15 cellular contexts compared by ENCODE assay signal in genomic region chr3:64190517-64191515, GRCh38. TPM values are rescaled to one million over a fixed set of nuclear protein-coding genes. Genes with fewer than 3 reads are reported as not detected.
DNase-seq lines count a peak whose midpoint lies in the region; ATAC-seq and TF ChIP-seq lines count a peak whose summit lies in the region.
"Had no signal": no experiment of that assay in that cellular context is flagged by ENCODE, and none has a peak within 500 bp of the region (broad histone marks: within the 10 kb centered on the region; RNA-seq: fewer than 3 reads in every experiment).

No MANE protein-coding gene starts in this region.

- peak overlapping the region; percentile 59; the same call in 1 of the 3 replicates for H2BK15ac ChIP-seq in IMR-90 (ENCODE audit: low read depth, low read length)

- TF ChIP-seq CTCF in IMR-90 (conservative IDR thresholded peaks at IDR 0.05; ENCODE audit: low read depth, low read length), result no peak

- H3K36me3 ChIP-seq in ACC112 (ENCODE audit: insufficient read depth, low read length) (peaks cover 23% of the 10 kb centered on the region), IMR-90 (ENCODE audit: control insufficient read depth, insufficient read depth, low read length) (peaks cover 4% of the 10 kb centered on the region), Karpas-422 (ENCODE audit: insufficient read depth, low read length) (no peaks in the 10 kb centered on the region)
- H3K36me3 ChIP-seq: tibial artery had no signal

- peaks cover 23 to 76% of the 10 kb centered on the region in 2 experiments for H3K79me1 ChIP-seq in IMR-90 (ENCODE audit: low read depth in 1 of 2, low read length in 2 of 2)

- peak overlapping the region; percentile 72 for H2BK120ac ChIP-seq in IMR-90 (ENCODE audit: low read depth, low read length)

- H3K79me2 ChIP-seq in ACC112 (ENCODE audit: control insufficient read depth, insufficient read depth, low read length, unreplicated experiment), result peaks cover 41% of the 10 kb centered on the region
- no peaks in the 10 kb centered on the region for H3K79me2 ChIP-seq in Karpas-422 (ENCODE audit: low read length)

- H3K9me2 ChIP-seq in Karpas-422 (replicated peaks; ENCODE audit: insufficient read depth, low read length), result no peaks in the 10 kb centered on the region

- no TSS peak for BruUV-seq in IMR-90 (replicated peaks; lab: Mats Ljungman, UMichigan)

- peak overlapping the region; percentile 20 to 74; a peak in 3 of 4 replicates for H4K8ac ChIP-seq in IMR-90 (ENCODE audit: low read depth in 2 of 2, low read length in 2 of 2)

- H3K9me3 ChIP-seq in IMR-90 (ENCODE audit: control insufficient read depth, insufficient read depth, low read length) (no peaks in the 10 kb centered on the region), Karpas-422 (ENCODE audit: low read length) (no peaks in the 10 kb centered on the region)
- H3K9me3 ChIP-seq: tibial artery had no signal

- CTCF ChIA-PET in IMR-90 (lab: Yijun Ruan, JAX), result interaction anchor here (0.9 kb wide), 1 partner anchor 16 kb away, joined by 3 read pairs; no protein-coding TSS in a partner anchor

- H3K4me3 ChIP-seq in ACC112 (ENCODE audit: low read depth, low read length), result peak overlapping the region; percentile 37; the same call in 1 of the 2 replicates
- H3K4me3 ChIP-seq in IMR-90 (ENCODE audit: insufficient read depth, low read depth, low read length), result no peak overlapping the region
- no peak overlapping the region for H3K4me3 ChIP-seq in Karpas-422 (ENCODE audit: low read length)
- H3K4me3 ChIP-seq: BLaER1 treated with 17β-estradiol and CSF1 and Interleukin-3, amounts not matched to agents 10 nM and 100 nM; GM12878; tibial artery had no signal

- H3K9me1 ChIP-seq in IMR-90 (ENCODE audit: insufficient read depth, low read length), result peaks cover 39% of the 10 kb centered on the region

- H3K4me2 ChIP-seq in IMR-90 (ENCODE audit: low read depth, low read length) (no peak overlapping the region), Karpas-422 (ENCODE audit: low read depth, low read length, poor library complexity, severe bottlenecking) (no peak overlapping the region)

- dilution Hi-C loops in IMR-90 (cut with HindIII; ENCODE audit: low sequenced_read_pairs, unreplicated experiment), result no loop called here

- H2BK5ac ChIP-seq in IMR-90 (ENCODE audit: low read depth, low read length, poor library complexity, severe bottlenecking), result peak overlapping the region; percentile 79

- no peak overlapping the region for H2AK9ac ChIP-seq in IMR-90 (replicated peaks; ENCODE audit: low read depth, low read length, poor library complexity)

- H4K91ac ChIP-seq in IMR-90 (ENCODE audit: insufficient read depth, low read depth, low read length), result peak overlapping the region; percentile 91

- H3K27me3 ChIP-seq in ACC112 (ENCODE audit: insufficient read depth, low read length), result no peaks in the 10 kb centered on the region
- H3K27me3 ChIP-seq in IMR-90 (ENCODE audit: control insufficient read depth, insufficient read depth, low read length), result no peaks in the 10 kb centered on the region
- H3K27me3 ChIP-seq in Karpas-422 (ENCODE audit: low read length), result no peaks in the 10 kb centered on the region
- H3K27me3 ChIP-seq: BLaER1 treated with 17β-estradiol and CSF1 and Interleukin-3, amounts not matched to agents 10 nM and 100 nM; tibial artery had no signal

- H4K20me1 ChIP-seq in IMR-90 (ENCODE audit: insufficient read depth, low read length), result peaks cover 5% of the 10 kb centered on the region
- H4K20me1 ChIP-seq in Karpas-422 (ENCODE audit: insufficient read depth, low read depth, low read length), result no peaks in the 10 kb centered on the region
- H4K20me1 ChIP-seq: BLaER1 treated with 17β-estradiol and CSF1 and Interleukin-3, amounts not matched to agents 10 nM and 100 nM had no signal

- H4K5ac ChIP-seq in IMR-90 (ENCODE audit: low read depth, low read length), result no peak overlapping the region

- TF ChIP-seq POLR2A in IMR-90 (IDR thresholded peaks at IDR 0.05; ENCODE audit: low read depth, low read length), result no peak

- peak overlapping the region; percentile 84 for H2AK5ac ChIP-seq in IMR-90 (ENCODE audit: low read depth, low read length)

- peak; percentile 14; the same call in 1 of the 2 replicates for TF ChIP-seq RAD21 in IMR-90 (IDR thresholded peaks at IDR 0.05; ENCODE audit: low read length)

- H3K14ac ChIP-seq in IMR-90 (replicated peaks; ENCODE audit: low read depth, low read length), result peak overlapping the region; percentile 66

- intact Hi-C loops in IMR-90 (cut with micrococcal nuclease), result no loop called here

- DNase-seq in IMR-90 (peak; percentile 94), amniotic epithelial cell (ENCODE audit: low read depth) (peak; percentile 98), iris pigment epithelial cell (ENCODE audit: low read depth) (peak; percentile 96), Karpas-422 (no peak), NCI-H1092 treated with DMSO at 0.1 percent for 48 hours (lab: John Stamatoyannopoulos, UW) (no peak), putamen (ENCODE audit: low spot score) (no peak)
- no peak for DNase-seq in activated CD4-positive, alpha-beta T cell treated with anti-CD3 and anti-CD28 coated beads for 48 hours
- DNase-seq: activated T-cell treated with anti-CD3 and anti-CD28 coated beads, Interleukin-2, amount 50 U/mL, for 4 hours; naive thymus-derived CD8-positive, alpha-beta T cell; NCI-H345; stimulated activated CD4-positive, alpha-beta T cell treated with anti-CD3 and anti-CD28 coated beads, Interleukin-4, amount 100 ng/mL, for 1 hour; tibial artery had no signal

- H3K27ac ChIP-seq in ACC112 (ENCODE audit: low read depth, low read length) (peak overlapping the region; percentile 96), IMR-90 (ENCODE audit: insufficient read depth, low read length) (peak overlapping the region; percentile 69), Karpas-422 (ENCODE audit: low read length) (no peak overlapping the region)

- no CpG with 5 or more reads among the region's 8 CpGs for WGBS in IMR-90 (ENCODE audit: extremely low coverage in 2 of 2, insufficient read length in 1 of 2), 2 experiments

- H3K18ac ChIP-seq in IMR-90 (ENCODE audit: low read depth, low read length), result peak overlapping the region; percentile 67

- H2BK20ac ChIP-seq in IMR-90 (ENCODE audit: low read depth, low read length), result peak overlapping the region; percentile 81

- POLR2A ChIA-PET in IMR-90 (lab: Charles Lee; ENCODE audit: unreplicated experiment), result no interaction called here

- H3K9ac ChIP-seq in IMR-90 (ENCODE audit: low read depth, low read length) (no peak overlapping the region), Karpas-422 (ENCODE audit: low read length) (no peak overlapping the region)
- H3K9ac ChIP-seq: BLaER1 treated with 17β-estradiol and CSF1 and Interleukin-3, amounts not matched to agents 10 nM and 100 nM had no signal

- peak; percentile 35 for ATAC-seq in IMR-90 (ENCODE audit: low read depth)
- ATAC-seq: activated T-cell treated with anti-CD3 and anti-CD28 coated beads, Interleukin-2, amount 50 U/mL, for 4 hours; GM12878; naive thymus-derived CD8-positive, alpha-beta T cell had no signal

- H3K4me1 ChIP-seq in ACC112 (ENCODE audit: control insufficient read depth, insufficient read depth, low read length, unreplicated experiment) (peaks cover 67% of the 10 kb centered on the region), IMR-90 (ENCODE audit: control insufficient read depth, insufficient read depth, low read length) (peaks cover 30% of the 10 kb centered on the region), Karpas-422 (ENCODE audit: low read length) (no peaks in the 10 kb centered on the region)

- peak overlapping the region; percentile 27; the same call in 1 of the 2 replicates for H3K56ac ChIP-seq in IMR-90 (ENCODE audit: extremely low read depth, insufficient read depth, low read length)

- H3K4ac ChIP-seq in IMR-90 (ENCODE audit: low read depth, low read length), result peak overlapping the region; percentile 83

- in situ Hi-C loops in IMR-90 (cut with MboI; ENCODE audit: low sequenced_read_pairs), result no loop called here

- peak overlapping the region; percentile 86 for H3K23ac ChIP-seq in IMR-90 (ENCODE audit: low read depth, low read length)

- H2AFZ ChIP-seq in ACC112 (ENCODE audit: low read length, unreplicated experiment), result no peak overlapping the region
- no peak overlapping the region for H2AFZ ChIP-seq in IMR-90 (replicated peaks; ENCODE audit: low read length, poor library complexity)
- no peak overlapping the region for H2AFZ ChIP-seq in Karpas-422 (ENCODE audit: low read length)

TF ChIP-seq in IMR-90, 13 proteins besides CTCF, POLR2A, EP300 and RAD21 (continues in another document):
- peak; percentile 95 for TF ChIP-seq MAFK (IDR thresholded peaks at IDR 0.05; ENCODE audit: low read depth, low read length)
- TF ChIP-seq CEBPB (IDR thresholded peaks at IDR 0.05; ENCODE audit: low read depth, low read length), result peak; percentile 100
- peak; percentile 33; the same call in 1 of the 2 replicates for TF ChIP-seq NFE2L2 (IDR thresholded peaks at IDR 0.05; ENCODE audit: low read depth, low read length)
- no peak for TF ChIP-seq SMC3 (IDR thresholded peaks at IDR 0.05; ENCODE audit: low read depth, low read length)
- TF ChIP-seq CHD1 (IDR thresholded peaks at IDR 0.05; ENCODE audit: low read depth, low read length), result no peak
- no peak for TF ChIP-seq USF2 (IDR thresholded peaks at IDR 0.05; ENCODE audit: low read depth, low read length)
- TF ChIP-seq, protein P1, sequence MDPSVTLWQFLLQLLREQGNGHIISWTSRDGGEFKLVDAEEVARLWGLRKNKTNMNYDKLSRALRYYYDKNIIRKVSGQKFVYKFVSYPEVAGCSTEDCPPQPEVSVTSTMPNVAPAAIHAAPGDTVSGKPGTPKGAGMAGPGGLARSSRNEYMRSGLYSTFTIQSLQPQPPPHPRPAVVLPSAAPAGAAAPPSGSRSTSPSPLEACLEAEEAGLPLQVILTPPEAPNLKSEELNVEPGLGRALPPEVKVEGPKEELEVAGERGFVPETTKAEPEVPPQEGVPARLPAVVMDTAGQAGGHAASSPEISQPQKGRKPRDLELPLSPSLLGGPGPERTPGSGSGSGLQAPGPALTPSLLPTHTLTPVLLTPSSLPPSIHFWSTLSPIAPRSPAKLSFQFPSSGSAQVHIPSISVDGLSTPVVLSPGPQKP (IDR thresholded peaks at IDR 0.05; ENCODE audit: borderline replicate concordance, low read depth, low read length), result no peak
- TF ChIP-seq MXI1 (IDR thresholded peaks at IDR 0.05; ENCODE audit: borderline replicate concordance, low read depth, low read length), result no peak

RNA-seq across cellular contexts. Expression of gene PRICKLE2, which starts 34.5 kb away (rescaled TPM):
- 14.2 and 16.7 TPM in 2 replicates for total RNA-seq in IMR-90 (2012; rRNA removed)
- polyA plus RNA-seq in IMR-90 (2012; rRNA removed), result 4.1 TPM in 2 replicates
- polyA plus RNA-seq in IMR-90 (2012; cell fraction: cytosol; rRNA removed), result 2.0 and 2.4 TPM in 2 replicates
- 12.8 and 23.0 TPM in 2 replicates for polyA plus RNA-seq in IMR-90 (2012; cell fraction: nucleus; rRNA removed; ENCODE audit: low replicate concordance)
- total RNA-seq in Karpas-422 (2014; rRNA removed; shearing (Covaris generic); ENCODE audit: low replicate concordance), result 0.11 TPM in 1 of 2 replicates, not detected in the other
- total RNA-seq: activated T-cell treated with anti-CD3 and anti-CD28 coated beads, Interleukin-2, amount 50 U/mL, for 4 hours; naive thymus-derived CD8-positive, alpha-beta T cell had no signal
- polyA plus RNA-seq: naive thymus-derived CD8-positive, alpha-beta T cell had no signal

Comparison
In these comparisons a context has a peak if more than half of its experiments do, and no peak if none do; other contexts are left out.
1. DNase-seq: peak in IMR-90 (single experiment), amniotic epithelial cell (single experiment) and iris pigment epithelial cell (single experiment); none in Karpas-422 (single experiment), activated CD4-positive, alpha-beta T cell treated with anti-CD3 and anti-CD28 coated beads for 48 hours (single experiment), NCI-H1092 treated with DMSO at 0.1 percent for 48 hours (single experiment) and putamen (single experiment).
2. RNA of gene PRICKLE2, which starts 34.5 kb away (total RNA-seq): 14.2 to 16.7 TPM in IMR-90; 0.11 TPM in Karpas-422; every median in the first group is over 10 times any median in the second.